In the genomic region with DNA sequence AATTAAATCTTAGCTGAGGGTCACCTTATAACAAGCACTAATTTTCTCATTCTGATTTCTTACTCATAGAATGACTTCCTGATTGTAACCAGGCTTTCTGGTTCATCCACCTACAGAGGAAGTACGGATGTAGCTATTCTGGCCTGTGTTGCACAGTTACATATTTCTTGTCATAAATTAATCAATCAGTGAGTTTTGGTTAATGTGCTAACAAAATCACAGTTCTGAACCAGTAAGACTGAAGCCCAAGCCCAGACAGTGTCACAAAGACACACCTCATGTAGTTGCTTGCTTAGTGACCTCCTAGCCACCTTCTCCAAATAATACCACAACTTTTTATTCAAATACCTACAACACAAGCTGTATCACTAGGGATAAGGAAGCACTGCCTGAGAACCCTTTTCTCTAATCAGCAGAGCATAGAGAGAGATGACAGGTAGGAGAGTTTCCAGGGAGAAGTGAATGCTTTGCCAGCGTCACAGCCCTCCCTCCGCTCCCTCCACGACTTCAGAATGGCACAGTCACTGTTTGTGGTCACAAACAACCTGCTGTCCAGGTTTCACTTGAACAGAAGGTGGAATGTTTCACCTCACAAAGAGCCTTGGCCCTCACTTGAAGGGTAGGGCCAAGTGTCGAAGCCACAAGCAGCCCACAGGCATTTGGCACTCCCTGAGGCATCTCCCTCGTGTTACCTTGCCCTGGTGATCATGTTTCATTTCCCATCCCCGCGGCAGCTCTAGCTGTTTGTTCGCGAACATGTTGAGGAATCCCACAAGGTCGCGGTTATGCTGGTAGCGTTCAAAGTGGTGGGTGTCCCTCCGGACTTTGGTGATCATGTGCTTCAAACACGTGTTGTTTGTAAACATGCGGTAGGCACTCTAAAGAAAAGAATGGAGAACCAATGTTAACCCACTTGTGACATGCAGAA, we compare ENCODE assay signal across 9 cellular contexts.
DNase-seq lines count a peak whose midpoint lies in the region; ATAC-seq and TF ChIP-seq lines count a peak whose summit lies in the region.
"Had no signal": no experiment of that assay in that cellular context is flagged by ENCODE, and none has a peak within 500 bp of the region (broad histone marks: within the 10 kb centered on the region; RNA-seq: fewer than 3 reads in every experiment).

No MANE protein-coding gene starts in this region.

- WGBS in psoas muscle, 3 donors, result 62 to 67% (median 64%) methylated on average over 16 of the region's 16 CpGs

- DNase-seq in NCI-H2029 (lab: John Stamatoyannopoulos, UW) (peak; percentile 57), NCI-H2029 treated with DMSO at 0.1 percent for 48 hours (lab: John Stamatoyannopoulos, UW) (no peak), MCF 10A (ENCODE audit: unreplicated experiment) (peak; percentile 87), psoas muscle (peak in 1 of 2 donors; percentile 27), OCI-M2 (lab: John Stamatoyannopoulos, UW; ENCODE audit: unreplicated experiment) (no peak), SW 1271 (lab: John Stamatoyannopoulos, UW) (no peak)
- DNase-seq in stimulated activated CD4-positive, alpha-beta T cell treated with anti-CD3 and anti-CD28 coated beads, Interleukin-4, amount 100 ng/mL, for 24 hours, result no peak
- DNase-seq: WERI-Rb-1 had no signal

- H3K27ac Mint-ChIP-seq in MCF 10A (ENCODE audit: low read depth, unreplicated experiment), result peak overlapping the region; percentile 31

- H3K36me3 ChIP-seq in psoas muscle (ENCODE audit: insufficient read depth in 1 of 2, low read depth in 1 of 2), result no peaks in the 10 kb centered on the region
- H3K36me3 ChIP-seq: WERI-Rb-1 had no signal

- no peak overlapping the region for H3K4me3 ChIP-seq in psoas muscle

- H3K4me3 Mint-ChIP-seq in MCF 10A (ENCODE audit: unreplicated experiment), result peak overlapping the region; percentile 4

- BruUV-seq in MCF 10A (replicated peaks; lab: Mats Ljungman, UMichigan), result no TSS peak

- POLR2A ChIA-PET in MCF 10A (lab: Yijun Ruan, JAX), result interaction anchor here (0.6 to 2.8 kb wide), 5 partner anchors 13 to 313 kb away, joined by 3 to 16 read pairs (median 3); no protein-coding TSS in a partner anchor

- no peaks in the 10 kb centered on the region for H3K4me1 ChIP-seq in psoas muscle

- peaks cover 36% of the 10 kb centered on the region for H3K4me1 Mint-ChIP-seq in MCF 10A (ENCODE audit: insufficient read depth, unreplicated experiment)

- no peaks in the 10 kb centered on the region for H3K27me3 Mint-ChIP-seq in MCF 10A (ENCODE audit: insufficient read depth, unreplicated experiment)

- H3K9me3 ChIP-seq in psoas muscle, result no peaks in the 10 kb centered on the region

- no peaks in the 10 kb centered on the region for H3K9me3 Mint-ChIP-seq in MCF 10A (ENCODE audit: unreplicated experiment)

- CTCF ChIA-PET in MCF 10A (lab: Yijun Ruan, JAX), result interaction anchor here (0.5 to 2.8 kb wide), 10 partner anchors 10 to 316 kb away, joined by 3 to 12 read pairs (median 4); a partner anchor contains a TSS

- H3K27me3 ChIP-seq in psoas muscle (ENCODE audit: insufficient read depth in 3 of 3, low read length in 2 of 3), result no peaks in the 10 kb centered on the region

- H3K36me3 Mint-ChIP-seq in MCF 10A (ENCODE audit: insufficient read depth, unreplicated experiment), result no peaks in the 10 kb centered on the region

- intact Hi-C loops in MCF 10A (cut with micrococcal nuclease), result loop anchor here (5.0 kb wide), 2 partner anchors 120 to 215 kb away; a partner anchor contains a TSS
- intact Hi-C loops in psoas muscle (cut with DNase I), result loop anchor here in 1 of 2 donors (5.0 to 10.0 kb wide), 3 partner anchors 155 to 343 kb away; a partner anchor contains a TSS

- no peak for TF ChIP-seq CTCF in MCF 10A (IDR thresholded peaks at IDR 0.05; ENCODE audit: unreplicated experiment)
- no peak for TF ChIP-seq CTCF in psoas muscle (IDR thresholded peaks at IDR 0.05)

- ATAC-seq in HG03460 (IDR thresholded peaks at IDR 0.05; ENCODE audit: unreplicated experiment) (peak; percentile 66), psoas muscle (peak; percentile 33 to 93 (median 88))

- no peak overlapping the region for H3K27ac ChIP-seq in psoas muscle
- H3K27ac ChIP-seq: WERI-Rb-1 had no signal

Comparison
In these comparisons a context has a peak if more than half of its experiments do, and no peak if none do; other contexts are left out.
1. DNase-seq: peak in NCI-H2029 (single experiment) and MCF 10A (single experiment); none in NCI-H2029 treated with DMSO at 0.1 percent for 48 hours (single experiment), OCI-M2 (single experiment), stimulated activated CD4-positive, alpha-beta T cell treated with anti-CD3 and anti-CD28 coated beads, Interleukin-4, amount 100 ng/mL, for 24 hours (single experiment) and SW 1271 (0 of 2).